In genomic region chr6:147037881-147038280, GRCh38 we compare ENCODE assay signal across 33 cellular contexts.
"Had no signal": no experiment of that assay in that cellular context is flagged by ENCODE, and none has a peak within 500 bp of the region (broad histone marks: within the 10 kb centered on the region; RNA-seq: fewer than 3 reads in every experiment).

No MANE protein-coding gene starts in this region.

- H3K9me3 ChIP-seq: adrenal gland, body of pancreas, heart left ventricle had no signal

- H3K27ac Mint-ChIP-seq: activated CD4-positive, alpha-beta memory T cell treated with anti-CD3 and anti-CD28 coated beads for 36 hours; activated CD4-positive, alpha-beta T cell treated with anti-CD3 and anti-CD28 coated beads for 36 hours; activated CD4-positive, alpha-beta T cell treated with anti-CD3 and anti-CD28 coated beads, Interleukin-2, amount 10 ng/mL, durations not matched to agents 24 days and 14 days; activated CD8-positive, alpha-beta memory T cell treated with anti-CD3 and anti-CD28 coated beads, Interleukin-2, amount 10 ng/mL, durations not matched to agents 7 days and 5 days; activated CD8-positive, alpha-beta T cell treated with anti-CD3 and anti-CD28 coated beads, Interleukin-2, amount 10 ng/mL, durations not matched to agents 7 days and 5 days; activated naive CD4-positive, alpha-beta T cell treated with anti-CD3 and anti-CD28 coated beads for 36 hours; activated naive CD4-positive, alpha-beta T cell treated with anti-CD3 and anti-CD28 coated beads, Interleukin-2, amount 50 U/mL, for 24 hours; activated naive CD8-positive, alpha-beta T cell treated with anti-CD3 and anti-CD28 coated beads for 36 hours; activated naive CD8-positive, alpha-beta T cell treated with anti-CD3 and anti-CD28 coated beads, Interleukin-2, amount 50 U/mL, for 24 hours; activated T-helper 1 cell treated with anti-CD3 and anti-CD28 coated beads, Interleukin-12 subunit alpha, Interleukin-12 subunit beta, Interleukin-2, Interleukin-4 antibody, amounts not matched to agents 30 ng/mL and 10 ng/mL and 1 ng/mL, durations not matched to agents 14 hours and 24 hours and 36 hours; activated T-helper 2 cell treated with anti-CD3 and anti-CD28 coated beads, Interferon-gamma antibody, Interleukin-2, Interleukin-4, amounts not matched to agents 10 μg/mL and 5 μg/mL and 100 μg/mL, durations not matched to agents 14 hours and 24 hours and 36 hours; dendritic cell treated with granulocyte-macrophage colony-stimulating factor and Interleukin-4, amounts not matched to agents 40 ng/mL and 50 ng/mL, for 4 days; endodermal cell had no signal

- H3K4me3 ChIP-seq: adrenal gland, body of pancreas, cardiac muscle cell, coronary artery, dorsolateral prefrontal cortex, heart left ventricle had no signal

- H3K4me1 Mint-ChIP-seq: activated CD4-positive, alpha-beta T cell treated with anti-CD3 and anti-CD28 coated beads for 36 hours; activated CD4-positive, alpha-beta T cell treated with anti-CD3 and anti-CD28 coated beads, Interleukin-2, amount 10 ng/mL, durations not matched to agents 24 days and 14 days; activated CD8-positive, alpha-beta memory T cell treated with anti-CD3 and anti-CD28 coated beads, Interleukin-2, amount 10 ng/mL, durations not matched to agents 7 days and 5 days; activated naive CD4-positive, alpha-beta T cell treated with anti-CD3 and anti-CD28 coated beads, Interleukin-2, amount 50 U/mL, for 24 hours; activated naive CD8-positive, alpha-beta T cell treated with anti-CD3 and anti-CD28 coated beads for 36 hours; activated naive CD8-positive, alpha-beta T cell treated with anti-CD3 and anti-CD28 coated beads, Interleukin-2, amount 50 U/mL, for 24 hours had no signal

- H3K27ac ChIP-seq: adrenal gland, body of pancreas, cardiac muscle cell, coronary artery, heart left ventricle had no signal

- H3K4me1 ChIP-seq: adrenal gland, body of pancreas, heart left ventricle had no signal

- H3K36me3 ChIP-seq: adrenal gland, cardiac muscle cell, heart left ventricle had no signal

- DNase-seq: activated CD4-positive, alpha-beta memory T cell treated with anti-CD3 and anti-CD28 coated beads for 36 hours; activated CD4-positive, alpha-beta T cell treated with anti-CD3 and anti-CD28 coated beads for 36 hours; activated CD4-positive, alpha-beta T cell treated with anti-CD3 and anti-CD28 coated beads, Interleukin-2, amount 10 ng/mL, durations not matched to agents 24 days and 14 days; activated CD4-positive, CD25-positive, alpha-beta regulatory T cell; activated CD4-positive, CD25-positive, alpha-beta regulatory T cell treated with anti-CD3 and anti-CD28 coated beads, Interleukin-2, amount 50 U/mL, for 72 hours; activated CD8-positive, alpha-beta memory T cell treated with anti-CD3 and anti-CD28 coated beads, Interleukin-2, amount 10 ng/mL, durations not matched to agents 7 days and 5 days; activated CD8-positive, alpha-beta memory T cell treated with anti-CD3 and anti-CD28 coated beads, Interleukin-2, amount 50 U/mL, for 4 hours; activated CD8-positive, alpha-beta T cell treated with anti-CD3 and anti-CD28 coated beads, Interleukin-2, amount 10 ng/mL, durations not matched to agents 7 days and 5 days; activated effector memory CD4-positive, alpha-beta T cell treated with anti-CD3 and anti-CD28 coated beads, Interleukin-2, amount 50 U/mL, for 16 hours; activated naive CD4-positive, alpha-beta T cell treated with anti-CD3 and anti-CD28 coated beads for 36 hours; activated naive CD8-positive, alpha-beta T cell treated with anti-CD3 and anti-CD28 coated beads for 36 hours; activated naive CD8-positive, alpha-beta T cell treated with anti-CD3 and anti-CD28 coated beads, Interleukin-2, amount 50 U/mL, for 24 hours; activated T-cell treated with anti-CD3 and anti-CD28 coated beads, Interleukin-2, amount 50 U/mL, for 1 hour; activated T-cell treated with anti-CD3 and anti-CD28 coated beads, Interleukin-2, amount 50 U/mL, for 48 hours; adrenal gland; amygdala; aorta; body of pancreas; central memory CD4-positive, alpha-beta T cell; cerebellar nuclear complex; dorsolateral prefrontal cortex; effector memory CD4-positive, alpha-beta T cell; endodermal cell; foreskin fibroblast; heart left ventricle; T-helper 2 cell had no signal

- H3K4me3 Mint-ChIP-seq: activated CD4-positive, alpha-beta memory T cell treated with anti-CD3 and anti-CD28 coated beads for 36 hours; activated CD4-positive, alpha-beta T cell treated with anti-CD3 and anti-CD28 coated beads for 36 hours; activated CD4-positive, alpha-beta T cell treated with anti-CD3 and anti-CD28 coated beads, Interleukin-2, amount 10 ng/mL, durations not matched to agents 24 days and 14 days; activated CD8-positive, alpha-beta memory T cell treated with anti-CD3 and anti-CD28 coated beads, Interleukin-2, amount 10 ng/mL, durations not matched to agents 7 days and 5 days; activated CD8-positive, alpha-beta T cell treated with anti-CD3 and anti-CD28 coated beads, Interleukin-2, amount 10 ng/mL, durations not matched to agents 7 days and 5 days; activated naive CD4-positive, alpha-beta T cell treated with anti-CD3 and anti-CD28 coated beads for 36 hours; activated naive CD4-positive, alpha-beta T cell treated with anti-CD3 and anti-CD28 coated beads, Interleukin-2, amount 50 U/mL, for 24 hours; activated naive CD8-positive, alpha-beta T cell treated with anti-CD3 and anti-CD28 coated beads for 36 hours; activated naive CD8-positive, alpha-beta T cell treated with anti-CD3 and anti-CD28 coated beads, Interleukin-2, amount 50 U/mL, for 24 hours; activated T-helper 1 cell treated with anti-CD3 and anti-CD28 coated beads, Interleukin-12 subunit alpha, Interleukin-12 subunit beta, Interleukin-2, Interleukin-4 antibody, amounts not matched to agents 30 ng/mL and 10 ng/mL and 1 ng/mL, durations not matched to agents 14 hours and 24 hours and 36 hours; dendritic cell treated with granulocyte-macrophage colony-stimulating factor and Interleukin-4, amounts not matched to agents 40 ng/mL and 50 ng/mL, for 4 days; endodermal cell had no signal

- H3K27me3 ChIP-seq: adrenal gland, body of pancreas, cardiac muscle cell, dorsolateral prefrontal cortex, heart left ventricle had no signal

- ATAC-seq: activated CD4-positive, alpha-beta T cell treated with anti-CD3 and anti-CD28 coated beads for 36 hours; activated CD8-positive, alpha-beta memory T cell treated with anti-CD3 and anti-CD28 coated beads, Interleukin-2, amount 10 ng/mL, durations not matched to agents 7 days and 5 days; activated CD8-positive, alpha-beta T cell treated with anti-CD3 and anti-CD28 coated beads, Interleukin-2, amount 10 ng/mL, durations not matched to agents 7 days and 5 days; activated naive CD8-positive, alpha-beta T cell treated with anti-CD3 and anti-CD28 coated beads, Interleukin-2, amount 50 U/mL, for 24 hours; body of pancreas; esophagus mucosa; heart left ventricle had no signal

- H3K36me3 Mint-ChIP-seq: activated CD4-positive, alpha-beta memory T cell treated with anti-CD3 and anti-CD28 coated beads for 36 hours; activated CD8-positive, alpha-beta memory T cell treated with anti-CD3 and anti-CD28 coated beads, Interleukin-2, amount 10 ng/mL, durations not matched to agents 7 days and 5 days; activated naive CD4-positive, alpha-beta T cell treated with anti-CD3 and anti-CD28 coated beads, Interleukin-2, amount 50 U/mL, for 24 hours; activated naive CD8-positive, alpha-beta T cell treated with anti-CD3 and anti-CD28 coated beads for 36 hours had no signal

- H3K9me3 Mint-ChIP-seq: activated CD4-positive, alpha-beta memory T cell treated with anti-CD3 and anti-CD28 coated beads for 36 hours; activated naive CD4-positive, alpha-beta T cell treated with anti-CD3 and anti-CD28 coated beads for 36 hours; activated naive CD4-positive, alpha-beta T cell treated with anti-CD3 and anti-CD28 coated beads, Interleukin-2, amount 50 U/mL, for 24 hours; activated T-helper 2 cell treated with anti-CD3 and anti-CD28 coated beads, Interferon-gamma antibody, Interleukin-2, Interleukin-4, amounts not matched to agents 10 μg/mL and 5 μg/mL and 100 μg/mL, durations not matched to agents 14 hours and 24 hours and 36 hours; endodermal cell had no signal

- H3K27me3 Mint-ChIP-seq: activated CD4-positive, alpha-beta memory T cell treated with anti-CD3 and anti-CD28 coated beads for 36 hours; activated CD4-positive, alpha-beta T cell treated with anti-CD3 and anti-CD28 coated beads for 36 hours; activated naive CD4-positive, alpha-beta T cell treated with anti-CD3 and anti-CD28 coated beads, Interleukin-2, amount 50 U/mL, for 24 hours; activated naive CD8-positive, alpha-beta T cell treated with anti-CD3 and anti-CD28 coated beads for 36 hours; activated naive CD8-positive, alpha-beta T cell treated with anti-CD3 and anti-CD28 coated beads, Interleukin-2, amount 50 U/mL, for 24 hours; dendritic cell treated with granulocyte-macrophage colony-stimulating factor and Interleukin-4, amounts not matched to agents 40 ng/mL and 50 ng/mL, for 4 days had no signal
